Comparison of ENCODE assay signal across 18 cellular contexts in the genomic region with DNA sequence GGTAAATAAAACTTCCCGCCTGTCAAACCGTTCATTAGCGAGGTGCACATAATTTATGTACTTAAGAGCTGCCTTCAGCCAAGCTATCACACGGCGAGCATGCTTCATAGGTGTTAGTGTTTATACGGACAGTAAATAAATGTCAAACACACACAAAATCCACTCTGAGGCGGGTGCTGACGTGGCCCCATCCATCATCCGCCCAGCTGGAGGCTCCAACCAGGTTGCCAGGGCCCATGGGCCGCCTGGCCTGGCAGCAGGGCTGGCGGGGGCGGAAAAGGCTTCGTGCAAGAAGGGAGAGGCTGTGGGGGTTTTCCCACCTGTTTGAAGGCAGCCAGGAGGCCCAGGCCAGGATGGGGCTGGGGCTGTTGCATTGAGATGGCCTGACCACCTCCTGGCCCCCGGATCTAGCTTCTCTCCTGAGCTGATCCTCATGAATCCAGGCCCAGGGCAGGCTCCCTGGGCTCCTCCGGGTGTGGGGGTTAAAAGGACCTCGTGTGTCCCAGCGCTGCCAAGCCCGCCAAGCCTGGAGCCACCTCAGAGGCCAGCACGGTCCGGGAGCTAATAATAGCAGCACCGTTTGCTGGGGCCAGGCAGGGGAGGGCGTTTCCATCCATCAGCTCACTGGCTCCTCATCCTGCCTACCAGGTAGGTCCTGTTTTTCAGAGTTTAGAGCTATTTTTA. TPM values are rescaled to one million over a fixed set of nuclear protein-coding genes. Genes with fewer than 3 reads are reported as not detected.
A peak's percentile ranks its signal among the peaks of the same experiment; 100 is the strongest.
DNase-seq lines count a peak whose midpoint lies in the region; ATAC-seq and TF ChIP-seq lines count a peak whose summit lies in the region.
"Had no signal": no experiment of that assay in that cellular context is flagged by ENCODE, and none has a peak within 500 bp of the region (broad histone marks: within the 10 kb centered on the region; RNA-seq: fewer than 3 reads in every experiment).

No MANE protein-coding gene starts in this region.

- H3K4me3 ChIP-seq in heart left ventricle = no peak overlapping the region
- H3K4me3 ChIP-seq in stomach smooth muscle (ENCODE audit: low read length in 2 of 2) = peak overlapping the region in 1 of 2 donors; percentile 44
- H3K4me3 ChIP-seq: esophagus squamous epithelium, Peyer's patch had no signal

- 50 to 58% (median 55%) methylated on average over 18 to 22 of the region's 22 CpGs for WGBS in heart left ventricle, 4 donors

- DNase-seq in NCI-H2171 treated with DMSO at 0.1 percent for 48 hours (lab: John Stamatoyannopoulos, UW) = peak; percentile 48
- no peak for DNase-seq in NCI-H2171 (lab: John Stamatoyannopoulos, UW)
- peak; percentile 89 for DNase-seq in NCI-H69 (lab: John Stamatoyannopoulos, UW)
- peak in 4 of 5 donors; percentile 41 to 76 (median 52) for DNase-seq in heart left ventricle
- DNase-seq in GDM1 (lab: John Stamatoyannopoulos, UW) = no peak
- DNase-seq in globus pallidus (ENCODE audit: low spot score) = no peak
- DNase-seq in NCI-H1930 (lab: John Stamatoyannopoulos, UW) = no peak
- DNase-seq: activated CD4-positive, CD25-positive, alpha-beta regulatory T cell; activated CD8-positive, alpha-beta memory T cell treated with anti-CD3 and anti-CD28 coated beads, Interleukin-2, amount 10 ng/mL, durations not matched to agents 7 days and 5 days; CD4-positive, alpha-beta T cell; esophagus squamous epithelium; GF-D8; NCI-H226; Peyer's patch had no signal

- ATAC-seq in heart left ventricle = peak; percentile 78 to 94 (median 90)
- ATAC-seq: activated CD8-positive, alpha-beta memory T cell treated with anti-CD3 and anti-CD28 coated beads, Interleukin-2, amount 10 ng/mL, durations not matched to agents 7 days and 5 days had no signal

- H3K27me3 ChIP-seq in heart left ventricle (peaks cover 0 to 9% (median 0%) of the 10 kb centered on the region in 9 donors), stomach smooth muscle (ENCODE audit: control insufficient read depth in 1 of 2, insufficient read depth in 2 of 2, low read length in 2 of 2) (no peaks in the 10 kb centered on the region)
- H3K27me3 ChIP-seq: Peyer's patch had no signal

- no peak for TF ChIP-seq POLR2A in heart left ventricle (IDR thresholded peaks at IDR 0.05)

- H3K36me3 ChIP-seq in heart left ventricle (no peaks in the 10 kb centered on the region), stomach smooth muscle (ENCODE audit: control insufficient read depth in 2 of 2, insufficient read depth in 2 of 2, low read length in 2 of 2) (no peaks in the 10 kb centered on the region)
- H3K36me3 ChIP-seq: esophagus squamous epithelium, Peyer's patch had no signal

- H3K9me3 ChIP-seq in heart left ventricle (peaks cover 0 to 2% (median 0%) of the 10 kb centered on the region in 12 donors), stomach smooth muscle (ENCODE audit: control insufficient read depth in 2 of 2, low read length in 2 of 2) (no peaks in the 10 kb centered on the region)
- H3K9me3 ChIP-seq: esophagus squamous epithelium, Peyer's patch had no signal

- intact Hi-C loops in heart left ventricle (cut with DNase I) = no loop called here

- H3K27ac ChIP-seq in heart left ventricle (no peak overlapping the region), stomach smooth muscle (ENCODE audit: low read length) (peak overlapping the region; percentile 95)
- H3K27ac ChIP-seq: esophagus squamous epithelium, Peyer's patch had no signal

- peak overlapping the region in 1 of 2 donors; percentile 46 for H3K9ac ChIP-seq in stomach smooth muscle (ENCODE audit: low read length in 2 of 2)

- no peak for TF ChIP-seq CTCF in heart left ventricle (IDR thresholded peaks at IDR 0.05)

- H3K4me1 ChIP-seq in heart left ventricle (peaks cover 0 to 5% (median 0%) of the 10 kb centered on the region in 12 donors), stomach smooth muscle (ENCODE audit: control insufficient read depth, insufficient read depth, low read length) (peaks cover 46% of the 10 kb centered on the region)
- H3K4me1 ChIP-seq: Peyer's patch had no signal

RNA-seq across cellular contexts. Expression of a gene that starts 43.1 kb away (rescaled TPM):
- total RNA-seq in heart left ventricle = not detected
- not detected for polyA plus RNA-seq in heart left ventricle
- total RNA-seq: activated CD8-positive, alpha-beta memory T cell treated with anti-CD3 and anti-CD28 coated beads, Interleukin-2, amount 10 ng/mL, durations not matched to agents 7 days and 5 days; esophagus squamous epithelium; HT1080; liver; myocyte; Peyer's patch had no signal
- polyA plus RNA-seq: liver had no signal

Comparison
In these comparisons a context has a peak if more than half of its experiments do, and no peak if none do; other contexts are left out.
1. DNase-seq: peak in NCI-H2171 treated with DMSO at 0.1 percent for 48 hours (single experiment), NCI-H69 (single experiment) and heart left ventricle (4 of 5); none in NCI-H2171 (single experiment), GDM1 (single experiment), globus pallidus (single experiment) and NCI-H1930 (0 of 2).